1 cellular context compared by ENCODE assay signal in the genomic region with DNA sequence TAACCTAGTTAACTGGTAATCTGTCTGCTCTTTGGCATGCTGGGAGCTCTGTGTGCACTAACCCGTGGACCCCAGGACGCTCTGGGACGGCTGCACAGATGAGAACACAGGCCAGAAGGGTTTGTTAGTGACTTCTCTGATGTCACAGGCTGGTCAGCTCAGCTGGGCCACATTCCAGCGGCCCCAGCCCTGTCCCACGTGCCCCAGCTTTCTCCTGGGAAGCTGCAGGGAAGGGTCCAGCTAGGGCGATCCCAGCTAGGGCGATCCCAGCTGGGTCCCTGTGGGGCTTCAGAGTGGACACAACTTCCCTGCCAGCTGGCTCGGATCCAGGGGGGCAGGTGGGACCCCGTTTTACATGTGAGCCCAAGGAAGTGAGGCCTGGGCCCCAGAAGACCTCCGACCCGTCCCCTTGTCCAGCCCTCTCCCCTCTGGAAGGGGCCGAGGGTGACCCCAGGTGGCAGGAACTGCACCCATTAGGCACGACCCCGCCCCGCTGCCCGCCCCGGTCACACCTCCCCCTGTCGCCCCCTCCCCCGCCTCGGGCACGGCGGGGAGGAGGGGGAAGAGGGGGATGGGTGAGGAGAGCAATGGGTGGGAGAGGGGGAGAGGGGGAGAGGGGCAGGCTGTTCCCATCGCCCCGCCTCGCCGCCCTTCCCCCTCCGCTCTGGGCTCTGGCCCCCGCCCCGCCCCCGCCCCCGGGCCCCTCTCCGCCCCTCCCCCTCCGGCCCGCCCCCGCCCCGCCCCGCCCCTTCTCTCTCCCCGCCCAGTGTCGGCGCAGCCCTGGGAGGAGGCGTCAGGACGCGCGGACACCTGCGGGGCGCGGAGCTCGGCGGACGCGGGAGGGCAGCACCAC.
TF ChIP-seq lines count a peak whose summit lies in the region.

No MANE protein-coding gene starts in this region.

TF ChIP-seq in HepG2, 621 proteins besides CTCF, POLR2A, EP300 and RAD21 (continued from another document and continues in another):
- TF ChIP-seq, protein P1, sequence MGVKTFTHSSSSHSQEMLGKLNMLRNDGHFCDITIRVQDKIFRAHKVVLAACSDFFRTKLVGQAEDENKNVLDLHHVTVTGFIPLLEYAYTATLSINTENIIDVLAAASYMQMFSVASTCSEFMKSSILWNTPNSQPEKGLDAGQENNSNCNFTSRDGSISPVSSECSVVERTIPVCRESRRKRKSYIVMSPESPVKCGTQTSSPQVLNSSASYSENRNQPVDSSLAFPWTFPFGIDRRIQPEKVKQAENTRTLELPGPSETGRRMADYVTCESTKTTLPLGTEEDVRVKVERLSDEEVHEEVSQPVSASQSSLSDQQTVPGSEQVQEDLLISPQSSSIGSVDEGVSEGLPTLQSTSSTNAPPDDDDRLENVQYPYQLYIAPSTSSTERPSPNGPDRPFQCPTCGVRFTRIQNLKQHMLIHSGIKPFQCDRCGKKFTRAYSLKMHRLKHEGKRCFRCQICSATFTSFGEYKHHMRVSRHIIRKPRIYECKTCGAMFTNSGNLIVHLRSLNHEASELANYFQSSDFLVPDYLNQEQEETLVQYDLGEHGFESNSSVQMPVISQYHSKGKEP (CRISPR knock-in tag; IDR thresholded peaks at IDR 0.05) = no peak
- TF ChIP-seq, protein P2, sequence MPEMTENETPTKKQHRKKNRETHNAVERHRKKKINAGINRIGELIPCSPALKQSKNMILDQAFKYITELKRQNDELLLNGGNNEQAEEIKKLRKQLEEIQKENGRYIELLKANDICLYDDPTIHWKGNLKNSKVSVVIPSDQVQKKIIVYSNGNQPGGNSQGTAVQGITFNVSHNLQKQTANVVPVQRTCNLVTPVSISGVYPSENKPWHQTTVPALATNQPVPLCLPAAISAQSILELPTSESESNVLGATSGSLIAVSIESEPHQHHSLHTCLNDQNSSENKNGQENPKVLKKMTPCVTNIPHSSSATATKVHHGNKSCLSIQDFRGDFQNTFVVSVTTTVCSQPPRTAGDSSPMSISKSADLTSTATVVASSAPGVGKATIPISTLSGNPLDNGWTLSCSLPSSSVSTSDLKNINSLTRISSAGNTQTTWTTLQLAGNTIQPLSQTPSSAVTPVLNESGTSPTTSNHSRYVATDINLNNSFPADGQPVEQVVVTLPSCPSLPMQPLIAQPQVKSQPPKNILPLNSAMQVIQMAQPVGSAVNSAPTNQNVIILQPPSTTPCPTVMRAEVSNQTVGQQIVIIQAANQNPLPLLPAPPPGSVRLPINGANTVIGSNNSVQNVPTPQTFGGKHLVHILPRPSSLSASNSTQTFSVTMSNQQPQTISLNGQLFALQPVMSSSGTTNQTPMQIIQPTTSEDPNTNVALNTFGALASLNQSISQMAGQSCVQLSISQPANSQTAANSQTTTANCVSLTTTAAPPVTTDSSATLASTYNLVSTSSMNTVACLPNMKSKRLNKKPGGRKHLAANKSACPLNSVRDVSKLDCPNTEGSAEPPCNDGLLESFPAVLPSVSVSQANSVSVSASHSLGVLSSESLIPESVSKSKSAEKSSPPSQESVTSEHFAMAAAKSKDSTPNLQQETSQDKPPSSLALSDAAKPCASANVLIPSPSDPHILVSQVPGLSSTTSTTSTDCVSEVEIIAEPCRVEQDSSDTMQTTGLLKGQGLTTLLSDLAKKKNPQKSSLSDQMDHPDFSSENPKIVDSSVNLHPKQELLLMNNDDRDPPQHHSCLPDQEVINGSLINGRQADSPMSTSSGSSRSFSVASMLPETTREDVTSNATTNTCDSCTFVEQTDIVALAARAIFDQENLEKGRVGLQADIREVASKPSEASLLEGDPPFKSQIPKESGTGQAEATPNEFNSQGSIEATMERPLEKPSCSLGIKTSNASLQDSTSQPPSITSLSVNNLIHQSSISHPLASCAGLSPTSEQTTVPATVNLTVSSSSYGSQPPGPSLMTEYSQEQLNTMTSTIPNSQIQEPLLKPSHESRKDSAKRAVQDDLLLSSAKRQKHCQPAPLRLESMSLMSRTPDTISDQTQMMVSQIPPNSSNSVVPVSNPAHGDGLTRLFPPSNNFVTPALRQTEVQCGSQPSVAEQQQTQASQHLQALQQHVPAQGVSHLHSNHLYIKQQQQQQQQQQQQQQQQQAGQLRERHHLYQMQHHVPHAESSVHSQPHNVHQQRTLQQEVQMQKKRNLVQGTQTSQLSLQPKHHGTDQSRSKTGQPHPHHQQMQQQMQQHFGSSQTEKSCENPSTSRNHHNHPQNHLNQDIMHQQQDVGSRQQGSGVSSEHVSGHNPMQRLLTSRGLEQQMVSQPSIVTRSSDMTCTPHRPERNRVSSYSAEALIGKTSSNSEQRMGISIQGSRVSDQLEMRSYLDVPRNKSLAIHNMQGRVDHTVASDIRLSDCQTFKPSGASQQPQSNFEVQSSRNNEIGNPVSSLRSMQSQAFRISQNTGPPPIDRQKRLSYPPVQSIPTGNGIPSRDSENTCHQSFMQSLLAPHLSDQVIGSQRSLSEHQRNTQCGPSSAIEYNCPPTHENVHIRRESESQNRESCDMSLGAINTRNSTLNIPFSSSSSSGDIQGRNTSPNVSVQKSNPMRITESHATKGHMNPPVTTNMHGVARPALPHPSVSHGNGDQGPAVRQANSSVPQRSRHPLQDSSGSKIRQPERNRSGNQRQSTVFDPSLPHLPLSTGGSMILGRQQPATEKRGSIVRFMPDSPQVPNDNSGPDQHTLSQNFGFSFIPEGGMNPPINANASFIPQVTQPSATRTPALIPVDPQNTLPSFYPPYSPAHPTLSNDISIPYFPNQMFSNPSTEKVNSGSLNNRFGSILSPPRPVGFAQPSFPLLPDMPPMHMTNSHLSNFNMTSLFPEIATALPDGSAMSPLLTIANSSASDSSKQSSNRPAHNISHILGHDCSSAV (CRISPR knock-in tag; IDR thresholded peaks at IDR 0.05; ENCODE audit: borderline replicate concordance) = no peak
- TF ChIP-seq, protein P3, sequence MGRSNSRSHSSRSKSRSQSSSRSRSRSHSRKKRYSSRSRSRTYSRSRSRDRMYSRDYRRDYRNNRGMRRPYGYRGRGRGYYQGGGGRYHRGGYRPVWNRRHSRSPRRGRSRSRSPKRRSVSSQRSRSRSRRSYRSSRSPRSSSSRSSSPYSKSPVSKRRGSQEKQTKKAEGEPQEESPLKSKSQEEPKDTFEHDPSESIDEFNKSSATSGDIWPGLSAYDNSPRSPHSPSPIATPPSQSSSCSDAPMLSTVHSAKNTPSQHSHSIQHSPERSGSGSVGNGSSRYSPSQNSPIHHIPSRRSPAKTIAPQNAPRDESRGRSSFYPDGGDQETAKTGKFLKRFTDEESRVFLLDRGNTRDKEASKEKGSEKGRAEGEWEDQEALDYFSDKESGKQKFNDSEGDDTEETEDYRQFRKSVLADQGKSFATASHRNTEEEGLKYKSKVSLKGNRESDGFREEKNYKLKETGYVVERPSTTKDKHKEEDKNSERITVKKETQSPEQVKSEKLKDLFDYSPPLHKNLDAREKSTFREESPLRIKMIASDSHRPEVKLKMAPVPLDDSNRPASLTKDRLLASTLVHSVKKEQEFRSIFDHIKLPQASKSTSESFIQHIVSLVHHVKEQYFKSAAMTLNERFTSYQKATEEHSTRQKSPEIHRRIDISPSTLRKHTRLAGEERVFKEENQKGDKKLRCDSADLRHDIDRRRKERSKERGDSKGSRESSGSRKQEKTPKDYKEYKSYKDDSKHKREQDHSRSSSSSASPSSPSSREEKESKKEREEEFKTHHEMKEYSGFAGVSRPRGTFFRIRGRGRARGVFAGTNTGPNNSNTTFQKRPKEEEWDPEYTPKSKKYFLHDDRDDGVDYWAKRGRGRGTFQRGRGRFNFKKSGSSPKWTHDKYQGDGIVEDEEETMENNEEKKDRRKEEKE (IDR thresholded peaks at IDR 0.05) = no peak
- TF ChIP-seq PAWR (CRISPR knock-in tag; IDR thresholded peaks at IDR 0.05; ENCODE audit: borderline replicate concordance) (no peak), SCMH1 (CRISPR knock-in tag; IDR thresholded peaks at IDR 0.05; ENCODE audit: borderline replicate concordance) (no peak), SETDB1 (CRISPR knock-in tag; IDR thresholded peaks at IDR 0.05; ENCODE audit: borderline replicate concordance) (no peak), ZNF883 (CRISPR knock-in tag; IDR thresholded peaks at IDR 0.05; ENCODE audit: not compliant biosample characterization) (no peak), NFIB (CRISPR knock-in tag; IDR thresholded peaks at IDR 0.05; ENCODE audit: borderline replicate concordance) (no peak), ZKSCAN5 (CRISPR knock-in tag; IDR thresholded peaks at IDR 0.05) (no peak), ISL2 (CRISPR knock-in tag; IDR thresholded peaks at IDR 0.05) (peak; percentile 56), FOXK2 (IDR thresholded peaks at IDR 0.05) (no peak), ZFP36 (IDR thresholded peaks at IDR 0.05; ENCODE audit: borderline replicate concordance, low read depth, low read length, partially characterized antibody) (no peak), ZSCAN22 (CRISPR knock-in tag; IDR thresholded peaks at IDR 0.05) (no peak), NR1H2 (CRISPR knock-in tag; IDR thresholded peaks at IDR 0.05; ENCODE audit: borderline replicate concordance, low read depth) (no peak), SP5 (CRISPR knock-in tag; IDR thresholded peaks at IDR 0.05; ENCODE audit: borderline replicate concordance, low read depth) (peak; percentile 63), ZZZ3 (CRISPR knock-in tag; IDR thresholded peaks at IDR 0.05; ENCODE audit: borderline replicate concordance) (no peak), ZFP90 (CRISPR knock-in tag; IDR thresholded peaks at IDR 0.05; ENCODE audit: borderline replicate concordance) (peak; percentile 45; the same call in 1 of the 2 replicates), ZNF619 (CRISPR knock-in tag; IDR thresholded peaks at IDR 0.05) (no peak; the same call in 1 of the 2 replicates), PCBP2 (optimal IDR thresholded peaks at IDR 0.05; ENCODE audit: low read depth, low read length, poor library complexity, severe bottlenecking) (no peak), CENPX (CRISPR knock-in tag; IDR thresholded peaks at IDR 0.05) (no peak), SOX6 (IDR thresholded peaks at IDR 0.05) (no peak), SOX6 (CRISPR knock-in tag; IDR thresholded peaks at IDR 0.05) (no peak; the same call in 1 of the 2 replicates), ELF1 (CRISPR knock-in tag; IDR thresholded peaks at IDR 0.05) (peak; percentile 45; the same call in 1 of the 2 replicates)
- TF ChIP-seq, protein P4, sequence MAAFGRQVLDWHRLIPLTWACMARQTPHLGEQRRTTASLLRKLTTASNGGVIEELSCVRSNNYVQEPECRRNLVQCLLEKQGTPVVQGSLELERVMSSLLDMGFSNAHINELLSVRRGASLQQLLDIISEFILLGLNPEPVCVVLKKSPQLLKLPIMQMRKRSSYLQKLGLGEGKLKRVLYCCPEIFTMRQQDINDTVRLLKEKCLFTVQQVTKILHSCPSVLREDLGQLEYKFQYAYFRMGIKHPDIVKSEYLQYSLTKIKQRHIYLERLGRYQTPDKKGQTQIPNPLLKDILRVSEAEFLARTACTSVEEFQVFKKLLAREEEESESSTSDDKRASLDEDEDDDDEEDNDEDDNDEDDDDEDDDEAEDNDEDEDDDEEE (CRISPR knock-in tag; IDR thresholded peaks at IDR 0.05) = no peak
- TF ChIP-seq, protein P5, sequence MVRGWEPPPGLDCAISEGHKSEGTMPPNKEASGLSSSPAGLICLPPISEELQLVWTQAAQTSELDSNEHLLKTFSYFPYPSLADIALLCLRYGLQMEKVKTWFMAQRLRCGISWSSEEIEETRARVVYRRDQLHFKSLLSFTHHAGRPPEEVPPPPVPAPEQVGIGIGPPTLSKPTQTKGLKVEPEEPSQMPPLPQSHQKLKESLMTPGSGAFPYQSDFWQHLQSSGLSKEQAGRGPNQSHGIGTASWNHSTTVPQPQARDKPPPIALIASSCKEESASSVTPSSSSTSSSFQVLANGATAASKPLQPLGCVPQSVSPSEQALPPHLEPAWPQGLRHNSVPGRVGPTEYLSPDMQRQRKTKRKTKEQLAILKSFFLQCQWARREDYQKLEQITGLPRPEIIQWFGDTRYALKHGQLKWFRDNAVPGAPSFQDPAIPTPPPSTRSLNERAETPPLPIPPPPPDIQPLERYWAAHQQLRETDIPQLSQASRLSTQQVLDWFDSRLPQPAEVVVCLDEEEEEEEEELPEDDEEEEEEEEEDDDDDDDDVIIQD (CRISPR knock-in tag; IDR thresholded peaks at IDR 0.05; ENCODE audit: low read depth) = no peak
- TF ChIP-seq, protein P6, sequence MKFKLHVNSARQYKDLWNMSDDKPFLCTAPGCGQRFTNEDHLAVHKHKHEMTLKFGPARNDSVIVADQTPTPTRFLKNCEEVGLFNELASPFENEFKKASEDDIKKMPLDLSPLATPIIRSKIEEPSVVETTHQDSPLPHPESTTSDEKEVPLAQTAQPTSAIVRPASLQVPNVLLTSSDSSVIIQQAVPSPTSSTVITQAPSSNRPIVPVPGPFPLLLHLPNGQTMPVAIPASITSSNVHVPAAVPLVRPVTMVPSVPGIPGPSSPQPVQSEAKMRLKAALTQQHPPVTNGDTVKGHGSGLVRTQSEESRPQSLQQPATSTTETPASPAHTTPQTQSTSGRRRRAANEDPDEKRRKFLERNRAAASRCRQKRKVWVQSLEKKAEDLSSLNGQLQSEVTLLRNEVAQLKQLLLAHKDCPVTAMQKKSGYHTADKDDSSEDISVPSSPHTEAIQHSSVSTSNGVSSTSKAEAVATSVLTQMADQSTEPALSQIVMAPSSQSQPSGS (CRISPR knock-in tag; IDR thresholded peaks at IDR 0.05) = peak; percentile 29; the same call in 1 of the 2 replicates
- TF ChIP-seq, protein P7, sequence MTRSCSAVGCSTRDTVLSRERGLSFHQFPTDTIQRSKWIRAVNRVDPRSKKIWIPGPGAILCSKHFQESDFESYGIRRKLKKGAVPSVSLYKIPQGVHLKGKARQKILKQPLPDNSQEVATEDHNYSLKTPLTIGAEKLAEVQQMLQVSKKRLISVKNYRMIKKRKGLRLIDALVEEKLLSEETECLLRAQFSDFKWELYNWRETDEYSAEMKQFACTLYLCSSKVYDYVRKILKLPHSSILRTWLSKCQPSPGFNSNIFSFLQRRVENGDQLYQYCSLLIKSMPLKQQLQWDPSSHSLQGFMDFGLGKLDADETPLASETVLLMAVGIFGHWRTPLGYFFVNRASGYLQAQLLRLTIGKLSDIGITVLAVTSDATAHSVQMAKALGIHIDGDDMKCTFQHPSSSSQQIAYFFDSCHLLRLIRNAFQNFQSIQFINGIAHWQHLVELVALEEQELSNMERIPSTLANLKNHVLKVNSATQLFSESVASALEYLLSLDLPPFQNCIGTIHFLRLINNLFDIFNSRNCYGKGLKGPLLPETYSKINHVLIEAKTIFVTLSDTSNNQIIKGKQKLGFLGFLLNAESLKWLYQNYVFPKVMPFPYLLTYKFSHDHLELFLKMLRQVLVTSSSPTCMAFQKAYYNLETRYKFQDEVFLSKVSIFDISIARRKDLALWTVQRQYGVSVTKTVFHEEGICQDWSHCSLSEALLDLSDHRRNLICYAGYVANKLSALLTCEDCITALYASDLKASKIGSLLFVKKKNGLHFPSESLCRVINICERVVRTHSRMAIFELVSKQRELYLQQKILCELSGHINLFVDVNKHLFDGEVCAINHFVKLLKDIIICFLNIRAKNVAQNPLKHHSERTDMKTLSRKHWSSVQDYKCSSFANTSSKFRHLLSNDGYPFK (CRISPR knock-in tag; IDR thresholded peaks at IDR 0.05; ENCODE audit: borderline replicate concordance) = no peak; the same call in 1 of the 2 replicates
